In the genomic region with DNA sequence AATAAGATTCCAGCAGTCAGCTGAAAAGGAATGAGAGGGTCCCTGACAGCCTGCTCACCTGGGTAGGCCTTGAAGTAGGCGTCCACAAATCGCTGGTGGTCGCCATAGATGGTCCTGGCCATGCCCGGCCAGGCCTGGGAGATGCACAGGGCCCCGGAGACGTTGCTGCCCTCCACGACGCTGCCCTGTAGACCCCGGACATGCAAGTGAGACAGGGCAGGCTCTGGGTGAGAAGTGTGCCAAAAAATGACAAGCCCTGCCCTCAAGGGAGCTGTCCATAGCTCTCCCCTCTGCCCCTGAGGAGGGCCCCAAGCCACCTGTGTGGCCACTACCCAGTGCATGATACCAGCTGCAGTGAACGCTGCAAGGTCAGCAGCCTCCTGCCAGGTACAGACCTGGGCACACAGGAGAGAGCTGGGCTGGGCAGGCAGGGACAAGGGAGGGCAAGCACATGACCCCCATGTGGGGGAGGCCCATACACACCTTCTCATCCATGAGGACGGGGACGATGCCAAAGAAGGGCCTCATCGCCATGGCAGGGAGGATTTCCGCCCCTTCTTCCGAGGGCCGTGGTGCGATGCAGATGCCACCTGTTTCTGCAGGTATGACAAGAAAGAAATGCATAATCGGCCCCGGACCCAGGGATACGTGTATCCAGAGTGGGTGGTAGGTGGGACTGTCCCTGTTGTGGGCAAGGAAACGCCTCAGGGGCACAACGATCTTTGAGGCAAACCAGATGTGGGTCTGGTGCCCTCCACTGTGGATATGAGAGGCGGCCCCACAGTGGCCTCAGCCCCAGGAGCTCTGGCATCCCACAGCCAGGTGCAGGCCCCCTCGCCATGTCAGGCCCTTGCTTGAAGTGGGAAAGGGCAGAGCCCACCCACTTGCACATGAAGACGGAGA, we compare ENCODE assay signal across 21 cellular contexts.
"Had no signal": no experiment of that assay in that cellular context is flagged by ENCODE, and none has a peak within 500 bp of the region (broad histone marks: within the 10 kb centered on the region; RNA-seq: fewer than 3 reads in every experiment).

No MANE protein-coding gene starts in this region.

- H3K4me3 ChIP-seq: heart left ventricle, left lung, right atrium auricular region, SJSA1, smooth muscle cell, thoracic aorta had no signal

- DNase-seq: activated B cell treated with CpG ODN at 0.5 μM for 24 hours; activated CD4-positive, alpha-beta T cell treated with anti-CD3 and anti-CD28 coated beads, Interleukin-2, amount 10 ng/mL, durations not matched to agents 24 days and 14 days; activated gamma-delta T cell treated with Interleukin-2 at 50 U/mL for 16 hours; activated T-cell treated with anti-CD3 and anti-CD28 coated beads, Interleukin-2, amount 50 U/mL, for 24 hours; cerebellar nuclear complex; effector memory CD8-positive, alpha-beta T cell; foreskin melanocyte; naive thymus-derived CD8-positive, alpha-beta T cell; T-helper 2 cell had no signal

- H3K4me3 Mint-ChIP-seq: activated B cell treated with CpG ODN at 0.5 μM for 24 hours; activated CD4-positive, alpha-beta T cell treated with anti-CD3 and anti-CD28 coated beads, Interleukin-2, amount 10 ng/mL, durations not matched to agents 24 days and 14 days; activated naive CD8-positive, alpha-beta T cell; activated T-cell treated with anti-CD3 and anti-CD28 coated beads, Interleukin-2, amount 50 U/mL, for 24 hours; dendritic cell treated with granulocyte-macrophage colony-stimulating factor and Interleukin-4, amounts not matched to agents 40 ng/mL and 50 ng/mL, for 4 days; effector memory CD8-positive, alpha-beta T cell; memory B cell; naive thymus-derived CD8-positive, alpha-beta T cell; stimulated activated naive CD8-positive, alpha-beta T cell treated with anti-CD3 and anti-CD28 coated beads, Interleukin-15, Interleukin-2, amounts not matched to agents 100 ng/mL and 50 ng/mL, for 24 hours had no signal

- ATAC-seq: effector memory CD8-positive, alpha-beta T cell; heart left ventricle; left lung; naive thymus-derived CD8-positive, alpha-beta T cell had no signal

- H3K9me3 ChIP-seq: heart left ventricle, left lung, right atrium auricular region, SJSA1, thoracic aorta had no signal

- H3K27me3 ChIP-seq: heart left ventricle, left lung, right atrium auricular region, SJSA1 had no signal

- H3K9me3 Mint-ChIP-seq: activated B cell treated with CpG ODN at 0.5 μM for 24 hours; activated CD4-positive, alpha-beta T cell treated with anti-CD3 and anti-CD28 coated beads, Interleukin-2, amount 10 ng/mL, durations not matched to agents 24 days and 14 days; activated T-cell treated with anti-CD3 and anti-CD28 coated beads, Interleukin-2, amount 50 U/mL, for 24 hours; dendritic cell treated with granulocyte-macrophage colony-stimulating factor and Interleukin-4, amounts not matched to agents 40 ng/mL and 50 ng/mL, for 4 days; effector memory CD8-positive, alpha-beta T cell; memory B cell; naive thymus-derived CD8-positive, alpha-beta T cell; stimulated activated naive CD8-positive, alpha-beta T cell treated with anti-CD3 and anti-CD28 coated beads, Interleukin-15, Interleukin-2, amounts not matched to agents 100 ng/mL and 50 ng/mL, for 24 hours had no signal

- H3K27ac ChIP-seq: epithelial cell of prostate, left lung, right atrium auricular region, SJSA1, thoracic aorta had no signal

- H3K27ac Mint-ChIP-seq: activated B cell treated with CpG ODN at 0.5 μM for 24 hours; activated CD4-positive, alpha-beta T cell treated with anti-CD3 and anti-CD28 coated beads, Interleukin-2, amount 10 ng/mL, durations not matched to agents 24 days and 14 days; activated naive CD8-positive, alpha-beta T cell; activated T-cell treated with anti-CD3 and anti-CD28 coated beads, Interleukin-2, amount 50 U/mL, for 24 hours; dendritic cell treated with granulocyte-macrophage colony-stimulating factor and Interleukin-4, amounts not matched to agents 40 ng/mL and 50 ng/mL, for 4 days; effector memory CD8-positive, alpha-beta T cell; memory B cell; naive thymus-derived CD8-positive, alpha-beta T cell; progenitor cell of endocrine pancreas; stimulated activated naive CD8-positive, alpha-beta T cell treated with anti-CD3 and anti-CD28 coated beads, Interleukin-15, Interleukin-2, amounts not matched to agents 100 ng/mL and 50 ng/mL, for 24 hours had no signal

- H3K27me3 Mint-ChIP-seq: activated B cell treated with CpG ODN at 0.5 μM for 24 hours; activated CD4-positive, alpha-beta T cell treated with anti-CD3 and anti-CD28 coated beads, Interleukin-2, amount 10 ng/mL, durations not matched to agents 24 days and 14 days; activated naive CD8-positive, alpha-beta T cell; activated T-cell treated with anti-CD3 and anti-CD28 coated beads, Interleukin-2, amount 50 U/mL, for 24 hours; dendritic cell treated with granulocyte-macrophage colony-stimulating factor and Interleukin-4, amounts not matched to agents 40 ng/mL and 50 ng/mL, for 4 days; effector memory CD8-positive, alpha-beta T cell; memory B cell; naive thymus-derived CD8-positive, alpha-beta T cell; stimulated activated naive CD8-positive, alpha-beta T cell treated with anti-CD3 and anti-CD28 coated beads, Interleukin-15, Interleukin-2, amounts not matched to agents 100 ng/mL and 50 ng/mL, for 24 hours had no signal

- H3K4me1 Mint-ChIP-seq: activated CD4-positive, alpha-beta T cell treated with anti-CD3 and anti-CD28 coated beads, Interleukin-2, amount 10 ng/mL, durations not matched to agents 24 days and 14 days had no signal

- H3K36me3 ChIP-seq: SJSA1 had no signal
